In genomic region chr19:20544667-20545333, GRCh38 we compare ENCODE assay signal across 1 cellular context.
TF ChIP-seq lines count a peak whose summit lies in the region.

No MANE protein-coding gene starts in this region.

TF ChIP-seq in H1, 55 proteins besides CTCF, POLR2A, EP300 and RAD21:
- TF ChIP-seq ZNF274 (IDR thresholded peaks at IDR 0.05; ENCODE audit: borderline replicate concordance, extremely low read depth, low read length), result peak; percentile 95
